ENCODE assay signal across 8 cellular contexts in the genomic region with DNA sequence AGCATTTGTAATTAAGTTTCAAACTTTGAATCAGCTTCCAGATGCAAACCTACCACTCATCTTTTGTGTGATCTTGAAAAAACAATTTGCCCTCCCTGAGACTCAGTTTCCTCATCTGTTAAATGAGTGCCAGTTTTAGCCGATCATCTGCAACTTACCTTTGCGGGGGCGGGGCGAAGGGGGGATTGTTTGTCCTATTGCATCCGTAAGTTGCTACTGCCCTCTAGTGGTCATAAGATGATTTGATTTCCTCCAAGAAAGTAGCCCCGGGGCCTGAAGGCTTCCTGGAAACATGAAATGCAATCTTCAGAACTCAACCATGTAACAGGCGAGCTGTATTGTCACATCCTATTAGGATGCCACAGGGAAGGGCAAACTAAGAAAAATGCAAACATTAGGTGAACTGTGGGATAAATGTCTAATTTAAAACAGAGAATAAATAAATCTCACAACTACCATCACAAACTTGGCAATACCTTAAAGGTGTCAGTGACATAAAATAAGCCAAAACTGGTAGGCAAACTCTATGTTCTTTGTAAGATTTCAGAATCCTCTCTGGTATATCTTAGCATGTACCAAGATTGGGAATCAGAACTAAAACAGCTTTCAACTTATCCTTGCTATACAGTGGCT.
A peak's percentile ranks its signal among the peaks of the same experiment; 100 is the strongest.
DNase-seq lines count a peak whose midpoint lies in the region; ATAC-seq, FAIRE-seq and TF ChIP-seq lines count a peak whose summit lies in the region.

No MANE protein-coding gene starts in this region.

- H3K9me3 ChIP-seq in endothelial cell of umbilical vein (replicated peaks; ENCODE audit: control insufficient read depth, insufficient read depth, low read length), result no peaks in the 10 kb centered on the region

- H3K9me1 ChIP-seq in endothelial cell of umbilical vein (replicated peaks; ENCODE audit: control insufficient read depth, extremely low read depth, insufficient read depth, low read length), result no peaks in the 10 kb centered on the region

- no peak overlapping the region for H3K9ac ChIP-seq in endothelial cell of umbilical vein (replicated peaks; ENCODE audit: extremely low read depth, insufficient read depth, low read length)

- H4K20me1 ChIP-seq in endothelial cell of umbilical vein (replicated peaks; ENCODE audit: control insufficient read depth, extremely low read depth, insufficient read depth, low read length), result no peaks in the 10 kb centered on the region

- no peaks in the 10 kb centered on the region for H3K36me3 ChIP-seq in endothelial cell of umbilical vein (ENCODE audit: control insufficient read depth in 2 of 2, extremely low read depth in 1 of 2, insufficient read depth in 2 of 2, low read length in 2 of 2)

- no peak overlapping the region for H3K27ac ChIP-seq in endothelial cell of umbilical vein (ENCODE audit: insufficient read depth, low read depth, low read length)

- peak; percentile 85 for FAIRE-seq in endothelial cell of umbilical vein (lab: Jason Lieb, UNC)

- H3K4me2 ChIP-seq in endothelial cell of umbilical vein (ENCODE audit: insufficient read depth, low read length), result no peak overlapping the region

- H3K79me2 ChIP-seq in endothelial cell of umbilical vein (ENCODE audit: control insufficient read depth, insufficient read depth, low read length), result no peaks in the 10 kb centered on the region

- TF ChIP-seq CTCF in GM12864 (IDR thresholded peaks at IDR 0.05; ENCODE audit: low read depth, low read length, missing control alignments) (peak; percentile 69), endothelial cell of umbilical vein (IDR thresholded peaks at IDR 0.05; ENCODE audit: extremely low read depth in 1 of 2, insufficient read depth in 1 of 2, low read depth in 1 of 2, low read length in 2 of 2) (peak; percentile 62 to 67)

- ATAC-seq in HG03442 (IDR thresholded peaks at IDR 0.05; ENCODE audit: unreplicated experiment) (peak; percentile 57), HG02840 (IDR thresholded peaks at IDR 0.05; ENCODE audit: low FRiP score, unreplicated experiment) (no peak)

- POLR2A ChIA-PET in endothelial cell of umbilical vein (lab: Charles Lee), result no interaction called here

- DNase-seq in GM12864 (ENCODE audit: low read depth) (peak; percentile 44), NCI-H526 treated with DMSO at 0.1 percent for 48 hours (lab: John Stamatoyannopoulos, UW) (peak; percentile 80), endothelial cell of umbilical vein (ENCODE audit: low read depth, low spot score) (peak; percentile 57), myocyte (ENCODE audit: low read depth) (peak; percentile 64), stromal cell of bone marrow (ENCODE audit: low read depth) (peak; percentile 31)
- peak; percentile 32 to 37 for DNase-seq in activated CD4-positive, alpha-beta T cell treated with anti-CD3 and anti-CD28 coated beads, Interleukin-2, amount 50 U/mL, for 4 hours

- H2AFZ ChIP-seq in endothelial cell of umbilical vein (ENCODE audit: low read depth, low read length), result no peak overlapping the region

- H3K4me1 ChIP-seq in endothelial cell of umbilical vein (ENCODE audit: control insufficient read depth, extremely low read depth, insufficient read depth, low read length), result no peaks in the 10 kb centered on the region

- no TSS peak for BruUV-seq in endothelial cell of umbilical vein (replicated peaks; lab: Mats Ljungman, UMichigan)

- H3K4me3 ChIP-seq in GM12864 (ENCODE audit: low read depth, low read length) (no peak overlapping the region), endothelial cell of umbilical vein (replicated peaks in 1 of 3; ENCODE audit: insufficient read depth in 1 of 3, low read depth in 1 of 3, low read length in 3 of 3) (no peak overlapping the region)

- CTCF ChIA-PET in endothelial cell of umbilical vein (lab: Charles Lee), result interaction anchor here (0.6 to 5.8 kb wide), 10 partner anchors 12 to 933 kb away, joined by 3 to 42 read pairs (median 4); no protein-coding TSS in a partner anchor

- intact Hi-C loops in endothelial cell of umbilical vein (cut with micrococcal nuclease), result loop anchor here (1.0 to 5.0 kb wide), 7 partner anchors 239 to 1869 kb away; no protein-coding TSS in a partner anchor

- H3K27me3 ChIP-seq in endothelial cell of umbilical vein (ENCODE audit: control insufficient read depth in 2 of 2, insufficient read depth in 2 of 2, low read length in 2 of 2), result no peaks in the 10 kb centered on the region

- dilution Hi-C loops in endothelial cell of umbilical vein (cut with MboI; ENCODE audit: extremely low pct_ligation_motif_present, low sequenced_read_pairs), result no loop called here

- TF ChIP-seq POLR2A in endothelial cell of umbilical vein (IDR thresholded peaks at IDR 0.05; ENCODE audit: low read depth, low read length), result no peak

TF ChIP-seq in endothelial cell of umbilical vein, 7 proteins besides CTCF, POLR2A, EP300 and RAD21:
- TF ChIP-seq MYC (IDR thresholded peaks at IDR 0.05; ENCODE audit: low read depth, low read length), result no peak
- no peak for TF ChIP-seq GATA2 (IDR thresholded peaks at IDR 0.05; ENCODE audit: insufficient read depth, insufficient read length, low read depth, low read length)
- TF ChIP-seq, protein P1, sequence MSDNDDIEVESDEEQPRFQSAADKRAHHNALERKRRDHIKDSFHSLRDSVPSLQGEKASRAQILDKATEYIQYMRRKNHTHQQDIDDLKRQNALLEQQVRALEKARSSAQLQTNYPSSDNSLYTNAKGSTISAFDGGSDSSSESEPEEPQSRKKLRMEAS (IDR thresholded peaks at IDR 0.05; ENCODE audit: insufficient read depth, insufficient read length), result no peak
- no peak for TF ChIP-seq FOS (IDR thresholded peaks at IDR 0.05; ENCODE audit: borderline replicate concordance, insufficient read depth, low read length)
- TF ChIP-seq JUN (IDR thresholded peaks at IDR 0.05; ENCODE audit: borderline replicate concordance, insufficient read depth, insufficient read length, low read depth), result no peak
- TF ChIP-seq POLR2AphosphoS5 (IDR thresholded peaks at IDR 0.05; ENCODE audit: insufficient read depth, low read depth, low read length), result no peak
- no peak for TF ChIP-seq EZH2 (IDR thresholded peaks at IDR 0.05; ENCODE audit: borderline replicate concordance, low read depth, low read length, severe bottlenecking)
